ENCODE assay signal across 8 cellular contexts in genomic region chr3:120349819-120350125, GRCh38. TPM values are rescaled to one million over a fixed set of nuclear protein-coding genes. Genes with fewer than 3 reads are reported as not detected.
DNase-seq lines count a peak whose midpoint lies in the region; ATAC-seq, FAIRE-seq and TF ChIP-seq lines count a peak whose summit lies in the region.

No MANE protein-coding gene starts in this region.

- H3K27me3 ChIP-seq in WERI-Rb-1 (ENCODE audit: insufficient read depth, low read depth, severe bottlenecking) (no peaks in the 10 kb centered on the region), sigmoid colon (no peaks in the 10 kb centered on the region)

- H3K4me3 Mint-ChIP-seq in activated T-cell treated with anti-CD3 and anti-CD28 coated beads, Interleukin-2, amount 50 U/mL, for 24 hours = peak overlapping the region; percentile 82

- TF ChIP-seq EP300 in sigmoid colon (IDR thresholded peaks at IDR 0.05) = no peak

- intact Hi-C loops in left ventricle myocardium superior (cut with micrococcal nuclease) = no loop called here
- intact Hi-C loops in sigmoid colon (cut with DNase I) = loop anchor here (1.0 to 10.0 kb wide), 6 partner anchors 48 to 455 kb away; partner anchors contain the start of genes GPR156 and GSK3B

- H3K9me3 Mint-ChIP-seq in activated T-cell treated with anti-CD3 and anti-CD28 coated beads, Interleukin-2, amount 50 U/mL, for 24 hours = no peaks in the 10 kb centered on the region

- H3K36me3 ChIP-seq in WERI-Rb-1 (peaks cover 33% of the 10 kb centered on the region), sigmoid colon (no peaks in the 10 kb centered on the region)

- no peak for TF ChIP-seq POLR2A in sigmoid colon (IDR thresholded peaks at IDR 0.05)

- TF ChIP-seq CTCF in WERI-Rb-1 (IDR thresholded peaks at IDR 0.05; ENCODE audit: low read depth, low read length) (no peak), sigmoid colon (IDR thresholded peaks at IDR 0.05) (no peak)

- H3K9me3 ChIP-seq in WERI-Rb-1 (ENCODE audit: severe bottlenecking) (no peaks in the 10 kb centered on the region), sigmoid colon (no peaks in the 10 kb centered on the region)

- ATAC-seq in left ventricle myocardium superior = peak; percentile 7

- peaks cover 1% of the 10 kb centered on the region for H3K27me3 Mint-ChIP-seq in activated T-cell treated with anti-CD3 and anti-CD28 coated beads, Interleukin-2, amount 50 U/mL, for 24 hours

- H3K27ac ChIP-seq in WERI-Rb-1 (peak overlapping the region; percentile 94), sigmoid colon (peak overlapping the region; percentile 84 to 96 (median 94))

- FAIRE-seq in HTR-8/SVneo (lab: Jason Lieb, UNC) = no peak

- H3K4me1 Mint-ChIP-seq in activated T-cell treated with anti-CD3 and anti-CD28 coated beads, Interleukin-2, amount 50 U/mL, for 24 hours (ENCODE audit: low read depth) = peaks cover 41% of the 10 kb centered on the region

- no peak for DNase-seq in activated T-cell treated with anti-CD3 and anti-CD28 coated beads, Interleukin-2, amount 50 U/mL, for 24 hours
- no peak for DNase-seq in activated T-cell treated with anti-CD3 and anti-CD28 coated beads, Interleukin-2, amount 50 U/mL, for 48 hours
- no peak for DNase-seq in WERI-Rb-1
- no peak for DNase-seq in left ventricle myocardium superior
- DNase-seq in sigmoid colon = no peak
- no peak for DNase-seq in NCI-H748 treated with DMSO at 0.1 percent for 48 hours (lab: John Stamatoyannopoulos, UW)
- no peak for DNase-seq in activated effector memory CD4-positive, alpha-beta T cell treated with anti-CD3 and anti-CD28 coated beads, Interleukin-2, amount 50 U/mL, for 16 hours
- DNase-seq in HTR-8/SVneo (ENCODE audit: insufficient read length, low spot score) = no peak

- H3K36me3 Mint-ChIP-seq in activated T-cell treated with anti-CD3 and anti-CD28 coated beads, Interleukin-2, amount 50 U/mL, for 24 hours (ENCODE audit: low read depth) = peaks cover 37% of the 10 kb centered on the region

- WGBS in sigmoid colon, 2 donors = 3 to 5% methylated on average over 8 of the region's 8 CpGs

- peaks cover 0 to 39% (median 28%) of the 10 kb centered on the region in 4 donors for H3K4me1 ChIP-seq in sigmoid colon

- H3K27ac Mint-ChIP-seq in activated T-cell treated with anti-CD3 and anti-CD28 coated beads, Interleukin-2, amount 50 U/mL, for 24 hours = peak overlapping the region; percentile 95

- H3K4me3 ChIP-seq in WERI-Rb-1 (ENCODE audit: low read depth, low read length) = peak overlapping the region; percentile 88
- H3K4me3 ChIP-seq in sigmoid colon = peak overlapping the region; percentile 62 to 92 (median 84)

RNA-seq across cellular contexts. Expression of gene LRRC58, which starts 0.6 kb away (rescaled TPM):
- 9.2 TPM for total RNA-seq in left ventricle myocardium superior
- 10 to 100 TPM; 34.5 to 48.5 (median 43.4) TPM for total RNA-seq in sigmoid colon
- polyA plus RNA-seq in sigmoid colon = 1 to 10 TPM; 4.2 to 7.6 (median 4.9) TPM
